In genomic region chr5:81301221-81302015, GRCh38 we compare ENCODE assay signal across 8 cellular contexts. TPM values are rescaled to one million over a fixed set of nuclear protein-coding genes. Genes with fewer than 3 reads are reported as not detected.
DNase-seq lines count a peak whose midpoint lies in the region; ATAC-seq and TF ChIP-seq lines count a peak whose summit lies in the region.

Gene ZCCHC9, plus strand, starts transcription at chr5:81301587. Its CDS starts 3,171 bp downstream, at chr5:81304758.

- no peaks in the 10 kb centered on the region for H3K9me3 ChIP-seq in PC-9 (ENCODE audit: insufficient read depth, low read depth)

- CTCF ChIA-PET in PC-9 (lab: Charles Lee), result interaction anchor here (0.5 to 0.7 kb wide), 2 partner anchors 99 to 864 kb away, joined by 3 read pairs; no protein-coding TSS in a partner anchor

- intact Hi-C loops in PC-9 (cut with micrococcal nuclease; ENCODE audit: unreplicated experiment), result no loop called here

- peak; percentile 96 for ATAC-seq in GM21576 (IDR thresholded peaks at IDR 0.05; ENCODE audit: unreplicated experiment)

- TF ChIP-seq RAD21 in Ishikawa (IDR thresholded peaks at IDR 0.05; ENCODE audit: low read depth), result no peak

- no peaks in the 10 kb centered on the region for H3K36me3 ChIP-seq in PC-9 (ENCODE audit: low read depth)

- peaks cover 27% of the 10 kb centered on the region for H3K4me1 ChIP-seq in PC-9 (replicated peaks; ENCODE audit: insufficient read depth)

- H3K9me2 ChIP-seq in PC-9 (ENCODE audit: insufficient read depth), result no peaks in the 10 kb centered on the region

- peaks cover 45% of the 10 kb centered on the region for H3K79me2 ChIP-seq in PC-9 (ENCODE audit: low read depth)

- TF ChIP-seq EP300 in Ishikawa (IDR thresholded peaks at IDR 0.05; ENCODE audit: borderline replicate concordance), result no peak

- peak within 1 kb of the TSS; percentile 48 for H3K27ac ChIP-seq in PC-9

- H3K4me3 ChIP-seq in PC-9 (peak within 1 kb of the TSS; percentile 81), epithelial cell of proximal tubule (ENCODE audit: low read depth, low read length) (peak within 1 kb of the TSS; percentile 73)

- 0 out of 2 replicates have a peak, but pooled peaks cover 3% of the 10 kb centered on the region for H4K20me1 ChIP-seq in PC-9 (ENCODE audit: insufficient read depth)

- TSS peak; percentile 81 for BruUV-seq in PC-9 (replicated peaks; lab: Mats Ljungman, UMichigan)

- H3K27me3 ChIP-seq in PC-9 (ENCODE audit: insufficient read depth, low read depth), result no peaks in the 10 kb centered on the region

- peak within 1 kb of the TSS; percentile 94 for H2AFZ ChIP-seq in PC-9

- TF ChIP-seq CTCF in PC-9 (conservative IDR thresholded peaks at IDR 0.05) (no peak; the same call in 1 of the 2 replicates), epithelial cell of proximal tubule (conservative IDR thresholded peaks at IDR 0.05; ENCODE audit: low read depth, low read length) (peak; percentile 33)

- POLR2A ChIA-PET in PC-9 (lab: Charles Lee; ENCODE audit: unreplicated experiment), result no interaction called here

- H3F3A ChIP-seq in PC-9 (ENCODE audit: insufficient read depth, low read depth), result no peaks in the 10 kb centered on the region

- H3K4me2 ChIP-seq in PC-9, result peak within 1 kb of the TSS; percentile 88

- DNase-seq in DMS53 treated with DMSO at 0.1 percent for 48 hours (lab: John Stamatoyannopoulos, UW; ENCODE audit: unreplicated experiment) (peak; percentile 91), PC-9 (peak; percentile 82 to 83), epithelial cell of proximal tubule (ENCODE audit: low read depth) (peak; percentile 73), mucosa of gallbladder (ENCODE audit: low spot score) (peak; percentile 94)
- DNase-seq in activated T-cell treated with anti-CD3 and anti-CD28 coated beads, Interleukin-2, amount 50 U/mL, for 1 hour, result peak; percentile 89
- peak; percentile 81 to 88 for DNase-seq in stimulated activated CD8-positive, alpha-beta memory T cell treated with anti-CD3 and anti-CD28 coated beads, Interleukin-4, amount 100 ng/mL, for 4 hours (ENCODE audit: low read depth in 2 of 2, low spot score in 1 of 2)

TF ChIP-seq in Ishikawa, 13 proteins besides CTCF, POLR2A, EP300 and RAD21:
- TF ChIP-seq USF1 (IDR thresholded peaks at IDR 0.05) (no peak; the same call in 1 of the 2 replicates), CREB1 (IDR thresholded peaks at IDR 0.05; ENCODE audit: low read depth) (peak; percentile 94), TEAD4 (IDR thresholded peaks at IDR 0.05) (no peak; the same call in 1 of the 2 replicates), REST (IDR thresholded peaks at IDR 0.05; ENCODE audit: low read depth) (no peak), EGR1 (IDR thresholded peaks at IDR 0.05) (peak; percentile 86), YY1 (IDR thresholded peaks at IDR 0.05; ENCODE audit: low read depth) (0 out of 2 replicates have a peak, but pooled peaks have one; percentile 12), TAF1 (IDR thresholded peaks at IDR 0.05; ENCODE audit: low read depth) (peak; percentile 91), TCF12 (IDR thresholded peaks at IDR 0.05; ENCODE audit: low read depth) (0 out of 2 replicates have a peak, but pooled peaks have one; percentile 37), CEBPB (IDR thresholded peaks at IDR 0.05) (no peak), NFIC (IDR thresholded peaks at IDR 0.05) (peak; percentile 24; the same call in 1 of the 2 replicates), MAX (IDR thresholded peaks at IDR 0.05) (peak; percentile 76)

RNA-seq across cellular contexts. Expression of gene ZCCHC9, which starts in this region (rescaled TPM):
- total RNA-seq in PC-9 (2021), result 22.0 and 30.1 TPM in 2 replicates
- total RNA-seq in epithelial cell of proximal tubule, result 18.9 and 20.0 TPM in 2 replicates
- total RNA-seq in mucosa of gallbladder, result 26.8 TPM

Comparison
In these comparisons a context has a peak if more than half of its experiments do, and no peak if none do; other contexts are left out.
1. Peak in every context shown above with its lines: DNase-seq, ATAC-seq, H3K4me3 ChIP-seq and H3K27ac ChIP-seq.